Comparison of ENCODE assay signal across 18 cellular contexts in genomic region chr1:164718821-164719220, GRCh38.
DNase-seq lines count a peak whose midpoint lies in the region; ATAC-seq and TF ChIP-seq lines count a peak whose summit lies in the region.
"Had no signal": no experiment of that assay in that cellular context is flagged by ENCODE, and none has a peak within 500 bp of the region (broad histone marks: within the 10 kb centered on the region; RNA-seq: fewer than 3 reads in every experiment).

No MANE protein-coding gene starts in this region.

- H3K79me1 ChIP-seq in IMR-90 (ENCODE audit: low read depth in 1 of 2, low read length in 2 of 2) = peaks cover 0 to 15% of the 10 kb centered on the region in 2 experiments; a peak in 3 of 4 replicates

- H4K5ac ChIP-seq in IMR-90 (ENCODE audit: low read depth, low read length) = peak overlapping the region; percentile 3; the same call in 1 of the 2 replicates

- dilution Hi-C loops in IMR-90 (cut with HindIII; ENCODE audit: low sequenced_read_pairs, unreplicated experiment) = no loop called here

- H2AK9ac ChIP-seq in IMR-90 (replicated peaks; ENCODE audit: low read depth, low read length, poor library complexity) = no peak overlapping the region

- no peak overlapping the region; the same call in 1 of the 2 replicates for H3K4me2 ChIP-seq in IMR-90 (ENCODE audit: low read depth, low read length)
- H3K4me2 ChIP-seq: GM23338 had no signal

- H3K9me3 ChIP-seq in IMR-90 (ENCODE audit: control insufficient read depth, insufficient read depth, low read length) (no peaks in the 10 kb centered on the region), body of pancreas (no peaks in the 10 kb centered on the region), thymus (ENCODE audit: control insufficient read depth) (no peaks in the 10 kb centered on the region), transverse colon (no peaks in the 10 kb centered on the region)
- H3K9me3 ChIP-seq: Peyer's patch had no signal

- intact Hi-C loops in IMR-90 (cut with micrococcal nuclease) = no loop called here
- intact Hi-C loops in body of pancreas (cut with DNase I) = no loop called here
- intact Hi-C loops in left ventricle myocardium superior (cut with micrococcal nuclease) = no loop called here
- intact Hi-C loops in transverse colon (cut with DNase I; ENCODE audit: low total_unique reads) = no loop called here

- H3K4ac ChIP-seq in IMR-90 (ENCODE audit: low read depth, low read length) = peak overlapping the region; percentile 7; the same call in 1 of the 2 replicates

- no peaks in the 10 kb centered on the region for H3K27me3 ChIP-seq in IMR-90 (ENCODE audit: control insufficient read depth, insufficient read depth, low read length)
- no peaks in the 10 kb centered on the region for H3K27me3 ChIP-seq in body of pancreas
- no peaks in the 10 kb centered on the region for H3K27me3 ChIP-seq in thymus (ENCODE audit: control insufficient read depth, insufficient read depth)
- no peaks in the 10 kb centered on the region for H3K27me3 ChIP-seq in transverse colon
- H3K27me3 ChIP-seq: foreskin keratinocyte, Peyer's patch had no signal

- no peak overlapping the region; the same call in 1 of the 2 replicates for H4K91ac ChIP-seq in IMR-90 (ENCODE audit: insufficient read depth, low read depth, low read length)

- no peak overlapping the region for H3K4me3 ChIP-seq in IMR-90 (ENCODE audit: insufficient read depth, low read depth, low read length)
- no peak overlapping the region for H3K4me3 ChIP-seq in body of pancreas
- no peak overlapping the region for H3K4me3 ChIP-seq in thymus (ENCODE audit: low read length)
- H3K4me3 ChIP-seq in transverse colon = no peak overlapping the region
- H3K4me3 ChIP-seq: GM23338, Peyer's patch, skin epidermis had no signal

- H3K9me1 ChIP-seq in IMR-90 (ENCODE audit: insufficient read depth, low read length) = peaks cover 12% of the 10 kb centered on the region; the same call in 1 of the 2 replicates

- peak overlapping the region; percentile 24; the same call in 1 of the 2 replicates for H3K18ac ChIP-seq in IMR-90 (ENCODE audit: low read depth, low read length)

- H3K4me1 ChIP-seq in IMR-90 (ENCODE audit: control insufficient read depth, insufficient read depth, low read length) = peaks cover 21% of the 10 kb centered on the region
- H3K4me1 ChIP-seq in body of pancreas = peaks cover 97% of the 10 kb centered on the region
- no peaks in the 10 kb centered on the region for H3K4me1 ChIP-seq in thymus (ENCODE audit: control insufficient read depth, insufficient read depth, low read length)
- peaks cover under 1 to 36% (median 13%) of the 10 kb centered on the region in 4 donors for H3K4me1 ChIP-seq in transverse colon
- H3K4me1 ChIP-seq: Peyer's patch had no signal

- BruUV-seq in IMR-90 (replicated peaks; lab: Mats Ljungman, UMichigan) = no TSS peak

- no peak for TF ChIP-seq RAD21 in IMR-90 (IDR thresholded peaks at IDR 0.05; ENCODE audit: low read length)

- in situ Hi-C loops in IMR-90 (cut with MboI; ENCODE audit: low sequenced_read_pairs) = no loop called here
- in situ Hi-C loops in transverse colon (cut with MboI; ENCODE audit: low pct_ligation_motif_present in 1 of 4, low pct_unique_long_range_greater_than_20kb in 1 of 4, low sequenced_read_pairs in 3 of 4) = no loop called here

- no peak overlapping the region for H3K9ac ChIP-seq in IMR-90 (ENCODE audit: low read depth, low read length)

- H4K8ac ChIP-seq in IMR-90 (ENCODE audit: low read depth in 2 of 2, low read length in 2 of 2) = no peak overlapping the region

- no peak overlapping the region for H2AFZ ChIP-seq in IMR-90 (replicated peaks; ENCODE audit: low read length, poor library complexity)
- H2AFZ ChIP-seq: GM23338 had no signal

- H2AK5ac ChIP-seq in IMR-90 (ENCODE audit: low read depth, low read length) = no peak overlapping the region

- DNase-seq in IMR-90 (peak; percentile 58), body of pancreas (no peak), left ventricle myocardium superior (no peak), transverse colon (no peak), DMS 273 (lab: John Stamatoyannopoulos, UW; ENCODE audit: unreplicated experiment) (no peak), NCI-H2029 treated with DMSO at 0.1 percent for 48 hours (lab: John Stamatoyannopoulos, UW) (no peak), NCI-H2029 (lab: John Stamatoyannopoulos, UW) (no peak)
- DNase-seq: activated CD4-positive, alpha-beta T cell treated with anti-CD3 and anti-CD28 coated beads, Interleukin-2, amount 10 ng/mL, durations not matched to agents 24 days and 14 days; activated naive CD4-positive, alpha-beta T cell treated with anti-CD3 and anti-CD28 coated beads for 36 hours; activated T-cell treated with anti-CD3 and anti-CD28 coated beads for 4 hours; foreskin keratinocyte; NCI-H1417 treated with DMSO at 0.1 percent for 48 hours; NCI-H774; Peyer's patch; stimulated activated CD4-positive, alpha-beta T cell treated with anti-CD3 and anti-CD28 coated beads, Interleukin-4, amount 100 ng/mL, for 24 hours had no signal

- no CpG with 5 or more reads among the region's 1 CpG for WGBS in IMR-90 (ENCODE audit: extremely low coverage in 2 of 2, insufficient read length in 1 of 2), 2 experiments
- 17 to 22% methylated on average over 1 of the region's 1 CpG for WGBS in body of pancreas, 2 donors
- 77% methylated on average over 1 of the region's 1 CpG for WGBS in thymus
- 63 to 67% methylated on average over 1 of the region's 1 CpG for WGBS in transverse colon (ENCODE audit: low coverage in 1 of 2), 2 donors

- no peak overlapping the region; the same call in 1 of the 2 replicates for H3K23ac ChIP-seq in IMR-90 (ENCODE audit: low read depth, low read length)

- ATAC-seq in IMR-90 (ENCODE audit: low read depth) = peak; percentile 18; the same call in 1 of the 2 replicates
- no peak for ATAC-seq in body of pancreas
- ATAC-seq in left ventricle myocardium superior = peak; percentile 38
- ATAC-seq: foreskin keratinocyte had no signal

- H3K36me3 ChIP-seq in IMR-90 (ENCODE audit: control insufficient read depth, insufficient read depth, low read length) = no peaks in the 10 kb centered on the region
- H3K36me3 ChIP-seq in body of pancreas (replicated peaks in 1 of 2; ENCODE audit: insufficient read depth in 1 of 2, low read depth in 2 of 2) = no peaks in the 10 kb centered on the region
- H3K36me3 ChIP-seq in thymus (ENCODE audit: control insufficient read depth, insufficient read depth) = no peaks in the 10 kb centered on the region
- H3K36me3 ChIP-seq in transverse colon = no peaks in the 10 kb centered on the region
- H3K36me3 ChIP-seq: Peyer's patch had no signal

- H4K20me1 ChIP-seq in IMR-90 (ENCODE audit: insufficient read depth, low read length) = no peaks in the 10 kb centered on the region

- H3K27ac ChIP-seq in IMR-90 (ENCODE audit: insufficient read depth, low read length) (no peak overlapping the region), body of pancreas (peak overlapping the region in 3 of 4 donors; percentile 50 to 72 (median 51)), thymus (ENCODE audit: low read depth) (peak overlapping the region; percentile 40), transverse colon (no peak overlapping the region)
- H3K27ac ChIP-seq: foreskin keratinocyte, Peyer's patch had no signal

- H2BK5ac ChIP-seq in IMR-90 (ENCODE audit: low read depth, low read length, poor library complexity, severe bottlenecking) = peak overlapping the region; percentile 5

- H2BK120ac ChIP-seq in IMR-90 (ENCODE audit: low read depth, low read length) = no peak overlapping the region

- no peak overlapping the region for H3K14ac ChIP-seq in IMR-90 (replicated peaks; ENCODE audit: low read depth, low read length)

- TF ChIP-seq EP300 in transverse colon (IDR thresholded peaks at IDR 0.05; ENCODE audit: low read depth) = no peak

- CTCF ChIA-PET in IMR-90 (lab: Yijun Ruan, JAX) = interaction anchor here (0.6 kb wide), 1 partner anchor 52 kb away, joined by 4 read pairs; no protein-coding TSS in a partner anchor

- H2BK15ac ChIP-seq in IMR-90 (ENCODE audit: low read depth, low read length) = no peak overlapping the region; the same call in 2 of the 3 replicates

- no peak overlapping the region for H3K56ac ChIP-seq in IMR-90 (ENCODE audit: extremely low read depth, insufficient read depth, low read length)

- POLR2A ChIA-PET in IMR-90 (lab: Charles Lee; ENCODE audit: unreplicated experiment) = no interaction called here

- TF ChIP-seq CTCF in IMR-90 (conservative IDR thresholded peaks at IDR 0.05; ENCODE audit: low read depth, low read length) = no peak
- no peak for TF ChIP-seq CTCF in body of pancreas (IDR thresholded peaks at IDR 0.05)
- TF ChIP-seq CTCF in transverse colon (IDR thresholded peaks at IDR 0.05) = no peak

- no peak for TF ChIP-seq POLR2A in IMR-90 (IDR thresholded peaks at IDR 0.05; ENCODE audit: low read depth, low read length)
- TF ChIP-seq POLR2A in body of pancreas (IDR thresholded peaks at IDR 0.05) = no peak
- no peak for TF ChIP-seq POLR2A in transverse colon (IDR thresholded peaks at IDR 0.05)

- H2BK20ac ChIP-seq in IMR-90 (ENCODE audit: low read depth, low read length) = no peak overlapping the region

TF ChIP-seq in IMR-90, 13 proteins besides CTCF, POLR2A, EP300 and RAD21:
- TF ChIP-seq NFE2L2 (IDR thresholded peaks at IDR 0.05; ENCODE audit: low read depth, low read length) = no peak
- TF ChIP-seq CEBPB (IDR thresholded peaks at IDR 0.05; ENCODE audit: low read depth, low read length) = no peak
- no peak for TF ChIP-seq MAZ (IDR thresholded peaks at IDR 0.05; ENCODE audit: borderline replicate concordance, low read depth, low read length)
- no peak for TF ChIP-seq USF2 (IDR thresholded peaks at IDR 0.05; ENCODE audit: low read depth, low read length)
- TF ChIP-seq BHLHE40 (IDR thresholded peaks at IDR 0.05; ENCODE audit: low read depth, low read length) = no peak

Comparison
In these comparisons a context has a peak if more than half of its experiments do, and no peak if none do; other contexts are left out.
1. H3K27ac ChIP-seq: peak in body of pancreas (3 of 4) and thymus (single experiment); none in IMR-90 (single experiment) and transverse colon (0 of 4).